In genomic region chr9:128687453-128687852, GRCh38 we compare ENCODE assay signal across 11 cellular contexts. TPM values are rescaled to one million over a fixed set of nuclear protein-coding genes. Genes with fewer than 3 reads are reported as not detected.
DNase-seq lines count a peak whose midpoint lies in the region; ATAC-seq and TF ChIP-seq lines count a peak whose summit lies in the region.
"Had no signal": no experiment of that assay in that cellular context is flagged by ENCODE, and none has a peak within 500 bp of the region (broad histone marks: within the 10 kb centered on the region; RNA-seq: fewer than 3 reads in every experiment).

No MANE protein-coding gene starts in this region.

- H3K36me3 Mint-ChIP-seq in CD14-positive monocyte (peaks cover 14% of the 10 kb centered on the region in 2 donors), memory B cell (peaks cover 7% of the 10 kb centered on the region), osteocyte (ENCODE audit: unreplicated experiment) (peaks cover 12% of the 10 kb centered on the region)
- H3K36me3 Mint-ChIP-seq in activated T-helper 1 cell treated with anti-CD3 and anti-CD28 coated beads, Interleukin-12 subunit alpha, Interleukin-12 subunit beta, Interleukin-2, Interleukin-4 antibody, amounts not matched to agents 30 ng/mL and 10 ng/mL and 1 ng/mL, durations not matched to agents 14 hours and 24 hours and 36 hours (ENCODE audit: low read depth): peaks cover 23% of the 10 kb centered on the region

- intact Hi-C loops in CD14-positive monocyte (cut with micrococcal nuclease): no loop called here
- intact Hi-C loops in activated T-helper 1 cell treated with anti-CD3 and anti-CD28 coated beads, Interleukin-12 subunit alpha, Interleukin-12 subunit beta, Interleukin-2, Interleukin-4 antibody, amounts not matched to agents 30 ng/mL and 10 ng/mL and 1 ng/mL, durations not matched to agents 14 hours and 24 hours and 36 hours (cut with micrococcal nuclease): loop anchor here (2.0 to 5.0 kb wide), 2 partner anchors 259 to 395 kb away; partner anchors contain the start of genes DOLK, DOLPP1 and NUP188

- H3K27ac Mint-ChIP-seq in CD14-positive monocyte (peak overlapping the region in 6 of 7 donors; percentile 20 to 94 (median 66)), memory B cell (no peak overlapping the region), osteocyte (ENCODE audit: unreplicated experiment) (no peak overlapping the region)
- peak overlapping the region; percentile 42 for H3K27ac Mint-ChIP-seq in activated T-helper 1 cell treated with anti-CD3 and anti-CD28 coated beads, Interleukin-12 subunit alpha, Interleukin-12 subunit beta, Interleukin-2, Interleukin-4 antibody, amounts not matched to agents 30 ng/mL and 10 ng/mL and 1 ng/mL, durations not matched to agents 14 hours and 24 hours and 36 hours

- H3K4me3 Mint-ChIP-seq in CD14-positive monocyte: no peak overlapping the region
- H3K4me3 Mint-ChIP-seq in activated T-helper 1 cell treated with anti-CD3 and anti-CD28 coated beads, Interleukin-12 subunit alpha, Interleukin-12 subunit beta, Interleukin-2, Interleukin-4 antibody, amounts not matched to agents 30 ng/mL and 10 ng/mL and 1 ng/mL, durations not matched to agents 14 hours and 24 hours and 36 hours: peak overlapping the region; percentile 28
- peak overlapping the region; percentile 83 for H3K4me3 Mint-ChIP-seq in memory B cell
- no peak overlapping the region for H3K4me3 Mint-ChIP-seq in osteocyte (ENCODE audit: unreplicated experiment)

- no peak for ATAC-seq in memory B cell (ENCODE audit: low read depth)

- TF ChIP-seq CTCF in CD14-positive monocyte (IDR thresholded peaks at IDR 0.05): no peak
- TF ChIP-seq CTCF in foreskin fibroblast (IDR thresholded peaks at IDR 0.05; ENCODE audit: low read depth, low read length): no peak
- TF ChIP-seq CTCF in osteocyte (IDR thresholded peaks at IDR 0.05): no peak

- H3K27me3 Mint-ChIP-seq in CD14-positive monocyte (ENCODE audit: low read depth in 3 of 3): peaks cover 0 to 3% (median 2%) of the 10 kb centered on the region in 3 donors
- no peaks in the 10 kb centered on the region for H3K27me3 Mint-ChIP-seq in activated T-helper 1 cell treated with anti-CD3 and anti-CD28 coated beads, Interleukin-12 subunit alpha, Interleukin-12 subunit beta, Interleukin-2, Interleukin-4 antibody, amounts not matched to agents 30 ng/mL and 10 ng/mL and 1 ng/mL, durations not matched to agents 14 hours and 24 hours and 36 hours (ENCODE audit: insufficient read depth)
- H3K27me3 Mint-ChIP-seq in memory B cell: no peaks in the 10 kb centered on the region
- no peaks in the 10 kb centered on the region for H3K27me3 Mint-ChIP-seq in osteocyte (ENCODE audit: unreplicated experiment)

- DNase-seq in CD14-positive monocyte (ENCODE audit: low spot score) (no peak), memory B cell (ENCODE audit: low spot score in 2 of 2) (no peak), SK-N-DZ (ENCODE audit: low spot score) (no peak), NCI-H82 (lab: John Stamatoyannopoulos, UW) (no peak), foreskin fibroblast (no peak), osteocyte (ENCODE audit: extremely low spot score, unreplicated experiment) (no peak)
- DNase-seq in activated T-helper 1 cell treated with anti-CD3 and anti-CD28 coated beads, Interleukin-12 subunit alpha, Interleukin-12 subunit beta, Interleukin-2, Interleukin-4 antibody, amounts not matched to agents 30 ng/mL and 10 ng/mL and 1 ng/mL, durations not matched to agents 14 hours and 24 hours and 36 hours (ENCODE audit: low spot score): no peak
- DNase-seq: COR-L47; NCI-H2029; stimulated activated CD4-positive, alpha-beta T cell treated with anti-CD3 and anti-CD28 coated beads, Interleukin-2, amount 100 ng/mL, for 48 hours had no signal

- H3K27me3 ChIP-seq in HUES48 (ENCODE audit: control insufficient read depth, insufficient read depth, low read length): no peaks in the 10 kb centered on the region

- H3K9ac ChIP-seq in HUES48 (ENCODE audit: low read depth, low read length): no peak overlapping the region

- no peaks in the 10 kb centered on the region for H3K9me3 ChIP-seq in HUES48 (ENCODE audit: control insufficient read depth, insufficient read depth, low read length)

- peaks cover 16% of the 10 kb centered on the region; the same call in 1 of the 2 replicates for H3K4me1 ChIP-seq in HUES48 (ENCODE audit: control insufficient read depth, insufficient read depth, low read length)

- H3K27ac ChIP-seq in HUES48 (ENCODE audit: low read depth, low read length): no peak overlapping the region

- H3K4me3 ChIP-seq in HUES48 (ENCODE audit: low read depth, low read length): peak overlapping the region; percentile 72
- H3K4me3 ChIP-seq in foreskin fibroblast (ENCODE audit: low read depth in 1 of 2, low read length in 2 of 2): no peak overlapping the region

- H3K9me3 Mint-ChIP-seq in CD14-positive monocyte (peaks cover 0 to 6% (median 3%) of the 10 kb centered on the region in 7 donors), memory B cell (no peaks in the 10 kb centered on the region), osteocyte (ENCODE audit: unreplicated experiment) (no peaks in the 10 kb centered on the region)
- no peaks in the 10 kb centered on the region for H3K9me3 Mint-ChIP-seq in activated T-helper 1 cell treated with anti-CD3 and anti-CD28 coated beads, Interleukin-12 subunit alpha, Interleukin-12 subunit beta, Interleukin-2, Interleukin-4 antibody, amounts not matched to agents 30 ng/mL and 10 ng/mL and 1 ng/mL, durations not matched to agents 14 hours and 24 hours and 36 hours

- H3K4me1 Mint-ChIP-seq in CD14-positive monocyte: peaks cover 65% of the 10 kb centered on the region
- peaks cover 60% of the 10 kb centered on the region for H3K4me1 Mint-ChIP-seq in activated T-helper 1 cell treated with anti-CD3 and anti-CD28 coated beads, Interleukin-12 subunit alpha, Interleukin-12 subunit beta, Interleukin-2, Interleukin-4 antibody, amounts not matched to agents 30 ng/mL and 10 ng/mL and 1 ng/mL, durations not matched to agents 14 hours and 24 hours and 36 hours (ENCODE audit: low read depth)
- peaks cover 44% of the 10 kb centered on the region for H3K4me1 Mint-ChIP-seq in memory B cell
- H3K4me1 Mint-ChIP-seq in osteocyte (ENCODE audit: unreplicated experiment): peaks cover 56% of the 10 kb centered on the region

- H3K36me3 ChIP-seq in HUES48 (ENCODE audit: control insufficient read depth, insufficient read depth, low read length): peaks cover 38% of the 10 kb centered on the region

RNA-seq across cellular contexts. Expression of gene SET, which starts 1.6 kb away (rescaled TPM):
- polyA plus RNA-seq in CD14-positive monocyte: 100 to 1,000 TPM; 114 to 124 TPM
- 775 and 795 TPM in 2 replicates for total RNA-seq in activated T-helper 1 cell treated with anti-CD3 and anti-CD28 coated beads, Interleukin-12 subunit alpha, Interleukin-12 subunit beta, Interleukin-2, Interleukin-4 antibody, amounts not matched to agents 30 ng/mL and 10 ng/mL and 1 ng/mL, durations not matched to agents 14 hours and 24 hours and 36 hours
- polyA plus RNA-seq in SK-N-DZ (2014; cell fraction: cytosol; rRNA removed): 703 and 794 TPM in 2 replicates
- polyA plus RNA-seq in SK-N-DZ (2014; cell fraction: nucleus; rRNA removed): 501 and 513 TPM in 2 replicates
- total RNA-seq in osteocyte: 381 and 382 TPM in 2 replicates

RNA-seq across cellular contexts. Expression of gene PKN3, which starts 14.8 kb away (rescaled TPM):
- under 1 TPM; 0.11 to 0.27 TPM for polyA plus RNA-seq in CD14-positive monocyte
- total RNA-seq in activated T-helper 1 cell treated with anti-CD3 and anti-CD28 coated beads, Interleukin-12 subunit alpha, Interleukin-12 subunit beta, Interleukin-2, Interleukin-4 antibody, amounts not matched to agents 30 ng/mL and 10 ng/mL and 1 ng/mL, durations not matched to agents 14 hours and 24 hours and 36 hours: 17.7 and 19.3 TPM in 2 replicates
- polyA plus RNA-seq in SK-N-DZ (2014; cell fraction: cytosol; rRNA removed): 11.3 and 16.0 TPM in 2 replicates
- 34.4 and 38.4 TPM in 2 replicates for polyA plus RNA-seq in SK-N-DZ (2014; cell fraction: nucleus; rRNA removed)
- total RNA-seq in osteocyte: 7.5 and 8.0 TPM in 2 replicates

RNA-seq across cellular contexts. Expression of gene DYNC2I2, which starts 30.8 kb away (rescaled TPM):
- 1 to 10 TPM; 1.5 to 1.9 TPM for polyA plus RNA-seq in CD14-positive monocyte
- total RNA-seq in activated T-helper 1 cell treated with anti-CD3 and anti-CD28 coated beads, Interleukin-12 subunit alpha, Interleukin-12 subunit beta, Interleukin-2, Interleukin-4 antibody, amounts not matched to agents 30 ng/mL and 10 ng/mL and 1 ng/mL, durations not matched to agents 14 hours and 24 hours and 36 hours: 41.5 and 43.9 TPM in 2 replicates
- 303 and 320 TPM in 2 replicates for polyA plus RNA-seq in SK-N-DZ (2014; cell fraction: cytosol; rRNA removed)
- 840 and 963 TPM in 2 replicates for polyA plus RNA-seq in SK-N-DZ (2014; cell fraction: nucleus; rRNA removed)
- 62.5 and 68.6 TPM in 2 replicates for total RNA-seq in osteocyte

RNA-seq across cellular contexts. Expression of gene ZDHHC12, which starts 36.5 kb away (rescaled TPM):
- 10 to 100 TPM; 68.4 to 72.7 TPM for polyA plus RNA-seq in CD14-positive monocyte
- total RNA-seq in activated T-helper 1 cell treated with anti-CD3 and anti-CD28 coated beads, Interleukin-12 subunit alpha, Interleukin-12 subunit beta, Interleukin-2, Interleukin-4 antibody, amounts not matched to agents 30 ng/mL and 10 ng/mL and 1 ng/mL, durations not matched to agents 14 hours and 24 hours and 36 hours: 51.7 and 54.4 TPM in 2 replicates
- 66.6 and 72.9 TPM in 2 replicates for polyA plus RNA-seq in SK-N-DZ (2014; cell fraction: cytosol; rRNA removed)
- polyA plus RNA-seq in SK-N-DZ (2014; cell fraction: nucleus; rRNA removed): 33.1 and 39.4 TPM in 2 replicates
- 24.7 and 24.8 TPM in 2 replicates for total RNA-seq in osteocyte

Comparison
In these comparisons a context has a peak if more than half of its experiments do, and no peak if none do; other contexts are left out.
1. H3K27ac Mint-ChIP-seq: peak in CD14-positive monocyte (6 of 7) and activated T-helper 1 cell treated with anti-CD3 and anti-CD28 coated beads, Interleukin-12 subunit alpha, Interleukin-12 subunit beta, Interleukin-2, Interleukin-4 antibody, amounts not matched to agents 30 ng/mL and 10 ng/mL and 1 ng/mL, durations not matched to agents 14 hours and 24 hours and 36 hours (single experiment); none in memory B cell (single experiment) and osteocyte (single experiment).
2. H3K4me3 Mint-ChIP-seq: peak in activated T-helper 1 cell treated with anti-CD3 and anti-CD28 coated beads, Interleukin-12 subunit alpha, Interleukin-12 subunit beta, Interleukin-2, Interleukin-4 antibody, amounts not matched to agents 30 ng/mL and 10 ng/mL and 1 ng/mL, durations not matched to agents 14 hours and 24 hours and 36 hours (single experiment) and memory B cell (single experiment); none in CD14-positive monocyte (0 of 2) and osteocyte (single experiment).